In genomic region chr4:157372154-157372553, GRCh38 we compare ENCODE assay signal across 20 cellular contexts.
"Had no signal": no experiment of that assay in that cellular context is flagged by ENCODE, and none has a peak within 500 bp of the region (broad histone marks: within the 10 kb centered on the region; RNA-seq: fewer than 3 reads in every experiment).

No MANE protein-coding gene starts in this region.

- H3K9me3 Mint-ChIP-seq: nephron progenitor cell; stimulated activated naive CD8-positive, alpha-beta T cell treated with anti-CD3 and anti-CD28 coated beads, Interleukin-15, amount 100 ng/mL, for 72 hours had no signal

- H3K4me1 Mint-ChIP-seq: naive thymus-derived CD4-positive, alpha-beta T cell; nephron progenitor cell; stimulated activated naive B cell treated with anti-CD40 and anti-IgM and Interleukin-4, amounts not matched to agents 10 μg/mL and 1 μg/mL and 100 μg/mL, for 72 hours; stimulated activated naive CD8-positive, alpha-beta T cell treated with anti-CD3 and anti-CD28 coated beads, Interleukin-15, amount 100 ng/mL, for 72 hours had no signal

- H3K27me3 Mint-ChIP-seq: naive thymus-derived CD4-positive, alpha-beta T cell; stimulated activated naive B cell treated with anti-CD40 and anti-IgM and Interleukin-4, amounts not matched to agents 10 μg/mL and 1 μg/mL and 100 μg/mL, for 72 hours; stimulated activated naive CD8-positive, alpha-beta T cell treated with anti-CD3 and anti-CD28 coated beads, Interleukin-15, amount 100 ng/mL, for 72 hours had no signal

- H3K27ac Mint-ChIP-seq: naive thymus-derived CD4-positive, alpha-beta T cell; nephron progenitor cell; stimulated activated naive B cell treated with anti-CD40 and anti-IgM and Interleukin-4, amounts not matched to agents 10 μg/mL and 1 μg/mL and 100 μg/mL, for 72 hours; stimulated activated naive CD8-positive, alpha-beta T cell treated with anti-CD3 and anti-CD28 coated beads, Interleukin-15, amount 100 ng/mL, for 72 hours had no signal

- ATAC-seq: gastroesophageal sphincter; left lobe of liver; naive thymus-derived CD4-positive, alpha-beta T cell; psoas muscle; sciatic nerve; stimulated activated naive B cell treated with anti-CD40 and anti-IgM and Interleukin-4, amounts not matched to agents 10 μg/mL and 1 μg/mL and 100 μg/mL, for 72 hours; stimulated activated naive CD8-positive, alpha-beta T cell treated with anti-CD3 and anti-CD28 coated beads, Interleukin-15, amount 100 ng/mL, for 72 hours had no signal

- DNase-seq: dermis blood vessel endothelial cell; esophagus squamous epithelium; foreskin fibroblast; glutamatergic neuron; islet precursor cell; mammary epithelial cell; naive thymus-derived CD4-positive, alpha-beta T cell; nephron progenitor cell; psoas muscle; retina; spleen; stimulated activated CD4-positive, alpha-beta T cell treated with anti-CD3 and anti-CD28 coated beads, Interleukin-15, amount 100 ng/mL, for 24 hours; stimulated activated CD4-positive, alpha-beta T cell treated with anti-CD3 and anti-CD28 coated beads, Interleukin-1b, Interleukin-23, amount 100 ng/mL, for 48 hours; stimulated activated CD4-positive, alpha-beta T cell treated with anti-CD3 and anti-CD28 coated beads, Interleukin-4, amount 100 ng/mL, for 24 hours; stimulated activated naive B cell treated with anti-CD40 and anti-IgM and Interleukin-4, amounts not matched to agents 10 μg/mL and 1 μg/mL and 100 μg/mL, for 72 hours; stimulated activated naive CD8-positive, alpha-beta T cell treated with anti-CD3 and anti-CD28 coated beads, Interleukin-15, amount 100 ng/mL, for 72 hours; testis had no signal

- H3K4me3 Mint-ChIP-seq: naive thymus-derived CD4-positive, alpha-beta T cell; nephron progenitor cell; stimulated activated naive B cell treated with anti-CD40 and anti-IgM and Interleukin-4, amounts not matched to agents 10 μg/mL and 1 μg/mL and 100 μg/mL, for 72 hours; stimulated activated naive CD8-positive, alpha-beta T cell treated with anti-CD3 and anti-CD28 coated beads, Interleukin-15, amount 100 ng/mL, for 72 hours had no signal

- H3K36me3 Mint-ChIP-seq: stimulated activated naive B cell treated with anti-CD40 and anti-IgM and Interleukin-4, amounts not matched to agents 10 μg/mL and 1 μg/mL and 100 μg/mL, for 72 hours had no signal
